Comparison of ENCODE assay signal across 1 cellular context in the genomic region with DNA sequence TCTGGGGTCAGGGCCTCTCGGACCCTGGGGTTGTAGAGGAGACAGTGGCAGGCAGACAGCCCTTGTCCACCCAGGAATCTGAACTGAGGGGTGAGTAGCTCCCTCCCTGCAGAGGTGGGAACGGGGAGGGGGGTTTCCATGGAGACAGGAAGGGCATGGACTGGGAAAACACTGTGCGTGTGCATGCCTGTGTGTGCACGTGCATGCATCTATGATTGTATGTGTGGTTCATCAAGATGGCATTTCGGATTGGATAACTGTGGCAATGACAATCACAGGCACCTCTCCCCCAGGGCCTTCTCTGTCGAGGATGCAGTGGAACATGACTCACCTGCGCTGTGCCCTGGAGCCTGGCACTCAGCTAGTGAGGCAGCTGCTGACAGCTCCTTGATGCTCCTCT.
TF ChIP-seq lines count a peak whose summit lies in the region.

No MANE protein-coding gene starts in this region.

TF ChIP-seq in neural cell, 6 proteins besides CTCF, POLR2A, EP300 and RAD21 (continued from another document):
- TF ChIP-seq, protein P1, sequence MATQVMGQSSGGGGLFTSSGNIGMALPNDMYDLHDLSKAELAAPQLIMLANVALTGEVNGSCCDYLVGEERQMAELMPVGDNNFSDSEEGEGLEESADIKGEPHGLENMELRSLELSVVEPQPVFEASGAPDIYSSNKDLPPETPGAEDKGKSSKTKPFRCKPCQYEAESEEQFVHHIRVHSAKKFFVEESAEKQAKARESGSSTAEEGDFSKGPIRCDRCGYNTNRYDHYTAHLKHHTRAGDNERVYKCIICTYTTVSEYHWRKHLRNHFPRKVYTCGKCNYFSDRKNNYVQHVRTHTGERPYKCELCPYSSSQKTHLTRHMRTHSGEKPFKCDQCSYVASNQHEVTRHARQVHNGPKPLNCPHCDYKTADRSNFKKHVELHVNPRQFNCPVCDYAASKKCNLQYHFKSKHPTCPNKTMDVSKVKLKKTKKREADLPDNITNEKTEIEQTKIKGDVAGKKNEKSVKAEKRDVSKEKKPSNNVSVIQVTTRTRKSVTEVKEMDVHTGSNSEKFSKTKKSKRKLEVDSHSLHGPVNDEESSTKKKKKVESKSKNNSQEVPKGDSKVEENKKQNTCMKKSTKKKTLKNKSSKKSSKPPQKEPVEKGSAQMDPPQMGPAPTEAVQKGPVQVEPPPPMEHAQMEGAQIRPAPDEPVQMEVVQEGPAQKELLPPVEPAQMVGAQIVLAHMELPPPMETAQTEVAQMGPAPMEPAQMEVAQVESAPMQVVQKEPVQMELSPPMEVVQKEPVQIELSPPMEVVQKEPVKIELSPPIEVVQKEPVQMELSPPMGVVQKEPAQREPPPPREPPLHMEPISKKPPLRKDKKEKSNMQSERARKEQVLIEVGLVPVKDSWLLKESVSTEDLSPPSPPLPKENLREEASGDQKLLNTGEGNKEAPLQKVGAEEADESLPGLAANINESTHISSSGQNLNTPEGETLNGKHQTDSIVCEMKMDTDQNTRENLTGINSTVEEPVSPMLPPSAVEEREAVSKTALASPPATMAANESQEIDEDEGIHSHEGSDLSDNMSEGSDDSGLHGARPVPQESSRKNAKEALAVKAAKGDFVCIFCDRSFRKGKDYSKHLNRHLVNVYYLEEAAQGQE (IDR thresholded peaks at IDR 0.05; ENCODE audit: borderline replicate concordance) = no peak
- no peak for TF ChIP-seq TAF1 (IDR thresholded peaks at IDR 0.05; ENCODE audit: low read depth)
- TF ChIP-seq POLR2AphosphoS5 (IDR thresholded peaks at IDR 0.05) = peak; percentile 68
